8 cellular contexts compared by ENCODE assay signal in the genomic region with DNA sequence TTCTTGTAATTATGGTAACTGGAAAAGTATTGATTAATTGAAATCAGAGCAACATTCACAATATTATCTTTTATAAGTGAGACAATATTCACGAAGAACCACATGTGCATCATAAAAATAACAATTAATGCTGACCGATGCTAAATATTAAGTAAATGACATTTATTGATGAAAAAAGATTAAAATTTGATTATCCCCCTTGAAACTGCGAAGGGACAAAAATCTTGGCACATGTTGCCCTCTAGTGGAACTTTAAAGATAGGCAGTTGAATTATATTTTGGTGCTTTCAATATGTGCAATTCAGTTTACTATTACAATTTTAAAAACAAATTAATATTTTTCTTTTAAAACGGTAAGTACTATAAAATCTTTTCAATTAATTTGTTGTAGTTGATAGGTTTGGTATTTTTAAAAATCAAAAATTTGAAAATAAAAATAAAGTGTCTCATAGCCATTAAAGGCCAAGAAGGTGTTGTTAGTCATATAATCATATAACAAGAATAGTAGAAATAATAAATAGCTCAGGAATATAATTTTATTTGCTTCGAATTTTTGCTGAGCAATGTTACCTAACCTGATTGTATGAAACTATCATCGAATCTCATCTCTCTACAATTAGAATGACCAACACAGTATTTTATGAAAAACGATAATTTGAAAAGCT.
DNase-seq lines count a peak whose midpoint lies in the region; ATAC-seq and TF ChIP-seq lines count a peak whose summit lies in the region.

No MANE protein-coding gene starts in this region.

- peak; percentile 35; the same call in 1 of the 2 replicates for TF ChIP-seq CTCF in WI38 (IDR thresholded peaks at IDR 0.05; ENCODE audit: low read depth, low read length)
- TF ChIP-seq CTCF in liver (IDR thresholded peaks at IDR 0.05; ENCODE audit: low read depth, low read length, missing input control) = peak; percentile 64

- ATAC-seq in HG02885 (IDR thresholded peaks at IDR 0.05; ENCODE audit: poor library complexity, unreplicated experiment) = peak; percentile 78

- no peak overlapping the region for H3K9ac ChIP-seq in liver (ENCODE audit: low read depth in 1 of 2, low read length in 2 of 2)

- no peaks in the 10 kb centered on the region for H3K4me1 ChIP-seq in liver (ENCODE audit: control insufficient read depth in 4 of 4, insufficient read depth in 4 of 4, low read length in 3 of 4)

- no peak overlapping the region for H3K4me3 ChIP-seq in WI38 (ENCODE audit: low read depth, low read length)
- no peak overlapping the region for H3K4me3 ChIP-seq in liver (ENCODE audit: low read depth in 1 of 3, low read length in 3 of 3)

- H3K9me3 ChIP-seq in liver (ENCODE audit: control insufficient read depth in 4 of 4, low read length in 3 of 4) = peaks cover 0 to 2% (median 0%) of the 10 kb centered on the region in 4 donors

- intact Hi-C loops in cardiac septum (cut with DNase I) = no loop called here

- DNase-seq in DMS114 treated with DMSO at 0.1 percent for 48 hours (lab: John Stamatoyannopoulos, UW; ENCODE audit: unreplicated experiment) = peak; percentile 11
- DNase-seq in NK-92 treated with Interleukin-12 subunit alpha and Interleukin-12 subunit beta, amount 100 ng/mL, for 24 hours (lab: John Stamatoyannopoulos, UW) = no peak
- no peak for DNase-seq in T1000 (lab: John Stamatoyannopoulos, UW)
- DNase-seq in stimulated activated CD4-positive, alpha-beta T cell treated with anti-CD3 and anti-CD28 coated beads, Interleukin-1b, Interleukin-23, amount 100 ng/mL, for 48 hours = no peak
- DNase-seq in cardiac septum (ENCODE audit: low spot score) = no peak

- H3K27me3 ChIP-seq in liver (ENCODE audit: control insufficient read depth in 4 of 4, insufficient read depth in 4 of 4, low read length in 3 of 4) = no peaks in the 10 kb centered on the region

- H3K27ac ChIP-seq in liver (ENCODE audit: low read depth in 1 of 2, low read length in 2 of 2) = no peak overlapping the region

- TF ChIP-seq RAD21 in liver (IDR thresholded peaks at IDR 0.05) = peak; percentile 83 to 87

- 28% methylated on average over 7 of the region's 7 CpGs for WGBS in liver

- H3K36me3 ChIP-seq in liver (ENCODE audit: control insufficient read depth in 4 of 4, insufficient read depth in 3 of 4, low read depth in 1 of 4, low read length in 3 of 4) = no peaks in the 10 kb centered on the region

TF ChIP-seq in liver, 16 proteins besides CTCF, POLR2A, EP300 and RAD21:
- no peak for TF ChIP-seq ATF3 (IDR thresholded peaks at IDR 0.05)
- no peak for TF ChIP-seq NR2F2 (IDR thresholded peaks at IDR 0.05)
- no peak for TF ChIP-seq FOXA2 (IDR thresholded peaks at IDR 0.05)
- TF ChIP-seq, protein P1, sequence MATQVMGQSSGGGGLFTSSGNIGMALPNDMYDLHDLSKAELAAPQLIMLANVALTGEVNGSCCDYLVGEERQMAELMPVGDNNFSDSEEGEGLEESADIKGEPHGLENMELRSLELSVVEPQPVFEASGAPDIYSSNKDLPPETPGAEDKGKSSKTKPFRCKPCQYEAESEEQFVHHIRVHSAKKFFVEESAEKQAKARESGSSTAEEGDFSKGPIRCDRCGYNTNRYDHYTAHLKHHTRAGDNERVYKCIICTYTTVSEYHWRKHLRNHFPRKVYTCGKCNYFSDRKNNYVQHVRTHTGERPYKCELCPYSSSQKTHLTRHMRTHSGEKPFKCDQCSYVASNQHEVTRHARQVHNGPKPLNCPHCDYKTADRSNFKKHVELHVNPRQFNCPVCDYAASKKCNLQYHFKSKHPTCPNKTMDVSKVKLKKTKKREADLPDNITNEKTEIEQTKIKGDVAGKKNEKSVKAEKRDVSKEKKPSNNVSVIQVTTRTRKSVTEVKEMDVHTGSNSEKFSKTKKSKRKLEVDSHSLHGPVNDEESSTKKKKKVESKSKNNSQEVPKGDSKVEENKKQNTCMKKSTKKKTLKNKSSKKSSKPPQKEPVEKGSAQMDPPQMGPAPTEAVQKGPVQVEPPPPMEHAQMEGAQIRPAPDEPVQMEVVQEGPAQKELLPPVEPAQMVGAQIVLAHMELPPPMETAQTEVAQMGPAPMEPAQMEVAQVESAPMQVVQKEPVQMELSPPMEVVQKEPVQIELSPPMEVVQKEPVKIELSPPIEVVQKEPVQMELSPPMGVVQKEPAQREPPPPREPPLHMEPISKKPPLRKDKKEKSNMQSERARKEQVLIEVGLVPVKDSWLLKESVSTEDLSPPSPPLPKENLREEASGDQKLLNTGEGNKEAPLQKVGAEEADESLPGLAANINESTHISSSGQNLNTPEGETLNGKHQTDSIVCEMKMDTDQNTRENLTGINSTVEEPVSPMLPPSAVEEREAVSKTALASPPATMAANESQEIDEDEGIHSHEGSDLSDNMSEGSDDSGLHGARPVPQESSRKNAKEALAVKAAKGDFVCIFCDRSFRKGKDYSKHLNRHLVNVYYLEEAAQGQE (IDR thresholded peaks at IDR 0.05) = no peak
- no peak for TF ChIP-seq FOXA1 (IDR thresholded peaks at IDR 0.05)
- TF ChIP-seq HNF4G (IDR thresholded peaks at IDR 0.05) = no peak
- no peak for TF ChIP-seq GABPA (IDR thresholded peaks at IDR 0.05 in 1 of 2, conservative IDR thresholded peaks at IDR 0.05 in 1 of 2)
- no peak for TF ChIP-seq ZBTB33 (IDR thresholded peaks at IDR 0.05)
- TF ChIP-seq YY1 (IDR thresholded peaks at IDR 0.05) = no peak
- TF ChIP-seq SP1 (IDR thresholded peaks at IDR 0.05) = no peak
